7 cellular contexts compared by ENCODE assay signal in genomic region chr19:48637449-48637947, GRCh38.
DNase-seq lines count a peak whose midpoint lies in the region; ATAC-seq, FAIRE-seq and TF ChIP-seq lines count a peak whose summit lies in the region.

No MANE protein-coding gene starts in this region.

- DNase-seq in GM18507 (ENCODE audit: extremely low spot score, insufficient read length, low read depth) (peak; percentile 80), NCI-H2029 treated with DMSO at 0.1 percent for 48 hours (lab: John Stamatoyannopoulos, UW) (peak; percentile 88), T1000 (lab: John Stamatoyannopoulos, UW) (peak; percentile 96), astrocyte of the cerebellum (ENCODE audit: low read depth) (peak; percentile 97), hepatic stellate cell (ENCODE audit: low spot score) (peak; percentile 99), retina (peak; percentile 97)

- in situ Hi-C loops in astrocyte of the cerebellum (cut with HindIII; ENCODE audit: low sequenced_read_pairs) = no loop called here

- peak; percentile 96 for FAIRE-seq in GM18507 (lab: Jason Lieb, UNC)

- peak; percentile 60 for ATAC-seq in HG03025 (IDR thresholded peaks at IDR 0.05; ENCODE audit: low FRiP score, unreplicated experiment)

- peak overlapping the region; percentile 50 for H3K4me3 ChIP-seq in astrocyte of the cerebellum (ENCODE audit: low read depth, low read length)

- TF ChIP-seq CTCF in astrocyte of the cerebellum (IDR thresholded peaks at IDR 0.05; ENCODE audit: low read depth, low read length, missing control alignments) = no peak

Comparison
In these comparisons a context has a peak if more than half of its experiments do, and no peak if none do; other contexts are left out.
1. Peak in every context shown above with its lines: DNase-seq, ATAC-seq and H3K4me3 ChIP-seq.